Comparison of ENCODE assay signal across 23 cellular contexts in the genomic region with DNA sequence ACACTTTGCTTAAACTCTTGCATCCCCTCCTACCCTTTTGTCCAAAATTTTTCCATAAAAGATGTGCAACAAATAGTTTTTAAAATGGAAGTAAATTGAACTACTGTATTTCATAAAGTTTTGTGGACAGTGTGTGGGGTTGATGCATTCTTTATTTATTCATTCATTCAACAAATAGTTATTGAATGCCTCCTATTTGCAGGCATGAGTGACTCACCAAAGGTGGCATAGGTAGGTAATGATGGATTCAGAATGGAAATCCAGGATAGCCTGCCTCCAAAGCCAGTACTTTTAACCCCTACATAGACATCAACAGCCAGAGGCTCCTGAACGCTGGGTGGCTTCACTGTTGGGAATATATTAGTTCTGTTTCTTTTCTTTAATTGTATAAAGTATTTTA. TPM values are rescaled to one million over a fixed set of nuclear protein-coding genes. Genes with fewer than 3 reads are reported as not detected.
DNase-seq lines count a peak whose midpoint lies in the region; ATAC-seq and TF ChIP-seq lines count a peak whose summit lies in the region.
"Had no signal": no experiment of that assay in that cellular context is flagged by ENCODE, and none has a peak within 500 bp of the region (broad histone marks: within the 10 kb centered on the region; RNA-seq: fewer than 3 reads in every experiment).

No MANE protein-coding gene starts in this region.

- H4K20me1 ChIP-seq in GM23248 (ENCODE audit: insufficient read depth) (no peaks in the 10 kb centered on the region), PC-3 (ENCODE audit: low read length) (no peaks in the 10 kb centered on the region)

- H3K9me3 ChIP-seq in GM23248 (ENCODE audit: low read depth) = no peaks in the 10 kb centered on the region
- H3K9me3 ChIP-seq in PC-3 (ENCODE audit: low read length) = no peaks in the 10 kb centered on the region
- H3K9me3 ChIP-seq in neutrophil = no peaks in the 10 kb centered on the region
- H3K9me3 ChIP-seq: BE2C had no signal

- DNase-seq in GM23248 (no peak), PC-3 (peak; percentile 55), epithelial cell of esophagus (ENCODE audit: low read depth) (peak; percentile 44), left lobe of liver (ENCODE audit: low spot score) (no peak)
- DNase-seq in activated CD4-positive, alpha-beta T cell treated with anti-CD3 and anti-CD28 coated beads for 36 hours = no peak
- DNase-seq: ACHN; BE2C; C1 segment of cervical spinal cord; CD4-positive, CD25-positive, alpha-beta regulatory T cell; CD8-positive, alpha-beta memory T cell; COR-L47; DMS 273 treated with DMSO at 0.1 percent for 48 hours; DMS53; DND-41; EL; H9; IMR-90 had no signal

- H3K36me3 ChIP-seq in GM23248 (ENCODE audit: low read depth) = no peaks in the 10 kb centered on the region
- no peaks in the 10 kb centered on the region for H3K36me3 ChIP-seq in PC-3 (ENCODE audit: low read depth, low read length)
- H3K36me3 ChIP-seq in neutrophil = peaks cover 83% of the 10 kb centered on the region
- H3K36me3 ChIP-seq: BE2C had no signal

- TF ChIP-seq CTCF in PC-3 (conservative IDR thresholded peaks at IDR 0.05; ENCODE audit: low read depth, low read length) (no peak), epithelial cell of esophagus (IDR thresholded peaks at IDR 0.05; ENCODE audit: insufficient read depth, low read depth, low read length, missing control alignments) (no peak), neutrophil (IDR thresholded peaks at IDR 0.05) (no peak)

- peaks cover 8% of the 10 kb centered on the region for H3K27me3 Mint-ChIP-seq in activated CD4-positive, alpha-beta T cell treated with anti-CD3 and anti-CD28 coated beads for 36 hours
- H3K27me3 Mint-ChIP-seq: CD4-positive, CD25-positive, alpha-beta regulatory T cell had no signal

- ATAC-seq in PC-3 (peak; percentile 82), left lobe of liver (no peak), GM21717 (IDR thresholded peaks at IDR 0.05; ENCODE audit: unreplicated experiment) (no peak)
- no peak for ATAC-seq in activated CD4-positive, alpha-beta T cell treated with anti-CD3 and anti-CD28 coated beads for 36 hours
- ATAC-seq: GM12878 had no signal

- no peak overlapping the region for H3K4me3 Mint-ChIP-seq in activated CD4-positive, alpha-beta T cell treated with anti-CD3 and anti-CD28 coated beads for 36 hours
- H3K4me3 Mint-ChIP-seq: CD4-positive, CD25-positive, alpha-beta regulatory T cell; CD8-positive, alpha-beta memory T cell; H9 had no signal

- no peaks in the 10 kb centered on the region for H3K9me2 ChIP-seq in GM23248 (ENCODE audit: insufficient read depth)
- H3K9me2 ChIP-seq in PC-3 (replicated peaks; ENCODE audit: low read length) = no peaks in the 10 kb centered on the region

- 83 to 90% methylated on average over 1 of the region's 1 CpG for WGBS in GM23248 (ENCODE audit: low coverage in 1 of 2, low lambda C conversion rate in 2 of 2, missing lambda C conversion rate in 2 of 2), 2 experiments

- no peak overlapping the region for H3K27ac Mint-ChIP-seq in activated CD4-positive, alpha-beta T cell treated with anti-CD3 and anti-CD28 coated beads for 36 hours
- H3K27ac Mint-ChIP-seq: CD4-positive, CD25-positive, alpha-beta regulatory T cell; CD8-positive, alpha-beta memory T cell had no signal

- H3K4me3 ChIP-seq in GM23248 (no peak overlapping the region), PC-3 (ENCODE audit: low read length) (no peak overlapping the region), epithelial cell of esophagus (ENCODE audit: low read length) (no peak overlapping the region), neutrophil (ENCODE audit: low read depth in 1 of 2, low read length in 1 of 2) (no peak overlapping the region)
- H3K4me3 ChIP-seq: GM12878 had no signal

- H3K9me3 Mint-ChIP-seq in activated CD4-positive, alpha-beta T cell treated with anti-CD3 and anti-CD28 coated beads for 36 hours (ENCODE audit: low read depth) = no peaks in the 10 kb centered on the region
- H3K9me3 Mint-ChIP-seq: CD8-positive, alpha-beta memory T cell had no signal

- no peaks in the 10 kb centered on the region for H3K36me3 Mint-ChIP-seq in activated CD4-positive, alpha-beta T cell treated with anti-CD3 and anti-CD28 coated beads for 36 hours (ENCODE audit: low read depth)
- H3K36me3 Mint-ChIP-seq: CD4-positive, CD25-positive, alpha-beta regulatory T cell; CD8-positive, alpha-beta memory T cell had no signal

- no peaks in the 10 kb centered on the region for H3K27me3 ChIP-seq in GM23248 (replicated peaks; ENCODE audit: insufficient read depth)
- peaks cover 11% of the 10 kb centered on the region for H3K27me3 ChIP-seq in PC-3 (ENCODE audit: low read length)
- no peaks in the 10 kb centered on the region for H3K27me3 ChIP-seq in neutrophil

- in situ Hi-C loops in GM23248 (cut with MboI) = loop anchor here (5.0 kb wide), 1 partner anchor 494 kb away; no protein-coding TSS in a partner anchor

- H3K27ac ChIP-seq in GM23248 (no peak overlapping the region), PC-3 (ENCODE audit: low read length) (no peak overlapping the region), neutrophil (peak overlapping the region; percentile 65)

- intact Hi-C loops in PC-3 (cut with micrococcal nuclease) = loop anchor here (2.0 kb wide), 1 partner anchor 1423 kb away; no protein-coding TSS in a partner anchor
- intact Hi-C loops in activated CD4-positive, alpha-beta T cell treated with anti-CD3 and anti-CD28 coated beads for 36 hours (cut with DNase I, micrococcal nuclease) = loop anchor here in 1 of 2 experiments (2.0 to 10.0 kb wide), 2 partner anchors 1477 to 1765 kb away; no protein-coding TSS in a partner anchor

- POLR2A ChIA-PET in PC-3 (lab: Charles Lee; ENCODE audit: unreplicated experiment) = no interaction called here
- POLR2A ChIA-PET in activated CD4-positive, alpha-beta T cell treated with anti-CD3 and anti-CD28 coated beads for 36 hours (lab: Charles Lee) = no interaction called here

- no peaks in the 10 kb centered on the region for H3F3A ChIP-seq in GM23248 (ENCODE audit: insufficient read depth)
- no peaks in the 10 kb centered on the region for H3F3A ChIP-seq in PC-3 (ENCODE audit: low read length, unreplicated experiment)

- CTCF ChIA-PET in PC-3 (lab: Charles Lee) = no interaction called here
- CTCF ChIA-PET in activated CD4-positive, alpha-beta T cell treated with anti-CD3 and anti-CD28 coated beads for 36 hours (lab: Charles Lee) = interaction anchor here (1.1 kb wide), 1 partner anchor 1462 kb away, joined by 3 read pairs; no protein-coding TSS in a partner anchor

- H3K4me1 ChIP-seq in GM23248 (ENCODE audit: insufficient read depth) (peaks cover 9% of the 10 kb centered on the region), PC-3 (ENCODE audit: insufficient read depth, low read length) (peaks cover 10% of the 10 kb centered on the region; the same call in 1 of the 2 replicates), neutrophil (ENCODE audit: control insufficient read depth in 1 of 2, insufficient read depth in 1 of 2, low read depth in 1 of 2, low read length in 1 of 2) (peaks cover 19 to 22% of the 10 kb centered on the region in 2 experiments)
- H3K4me1 ChIP-seq: BE2C had no signal

- H2AFZ ChIP-seq in GM23248 = 0 out of 2 replicates have a peak overlapping the region, but pooled peaks have one; percentile 10
- H2AFZ ChIP-seq in PC-3 (ENCODE audit: low read length) = no peak overlapping the region

- H3K9ac ChIP-seq in GM23248 (no peak overlapping the region), PC-3 (ENCODE audit: low read length) (no peak overlapping the region)

- H3K4me1 Mint-ChIP-seq in activated CD4-positive, alpha-beta T cell treated with anti-CD3 and anti-CD28 coated beads for 36 hours = no peaks in the 10 kb centered on the region
- H3K4me1 Mint-ChIP-seq: CD4-positive, CD25-positive, alpha-beta regulatory T cell; CD8-positive, alpha-beta memory T cell had no signal

- H3K79me2 ChIP-seq in GM23248 (ENCODE audit: insufficient read depth) (no peaks in the 10 kb centered on the region), PC-3 (ENCODE audit: low read length) (no peaks in the 10 kb centered on the region)

- H3K4me2 ChIP-seq in GM23248 (ENCODE audit: unreplicated experiment) (no peak overlapping the region), PC-3 (ENCODE audit: low read length) (peak overlapping the region; percentile 22; the same call in 1 of the 2 replicates)

- BruUV-seq in PC-3 (replicated peaks; lab: Mats Ljungman, UMichigan) = no TSS peak

RNA-seq across cellular contexts. Expression of gene CSNK1A1L, which starts 2.4 kb away (rescaled TPM):
- not detected in 2 replicates for total RNA-seq in GM23248 (2014; rRNA removed; shearing (Covaris generic))
- polyA plus RNA-seq in GM23248 (2016; fragmentation: Nextera tagmentation; extraction: Ambion mirVana) = not detected in 2 replicates
- not detected in 2 replicates for total RNA-seq in PC-3 (2014; rRNA removed)
- total RNA-seq in left lobe of liver = not detected
- total RNA-seq in activated CD4-positive, alpha-beta T cell treated with anti-CD3 and anti-CD28 coated beads for 36 hours = not detected
- total RNA-seq: A172; CD4-positive, CD25-positive, alpha-beta regulatory T cell; CD8-positive, alpha-beta memory T cell; G401; GM12878; H1; H9; IMR-90 had no signal
- polyA plus RNA-seq: CD4-positive, CD25-positive, alpha-beta regulatory T cell; CD8-positive, alpha-beta memory T cell; GM12878; H1; IMR-90 had no signal

RNA-seq across cellular contexts. Expression of gene SUPT20H, which starts 48.4 kb away (rescaled TPM):
- 28.6 and 29.7 TPM in 2 replicates for total RNA-seq in GM23248 (2014; rRNA removed; shearing (Covaris generic))
- polyA plus RNA-seq in GM23248 (2016; fragmentation: Nextera tagmentation; extraction: Ambion mirVana) = 38.8 and 45.1 TPM in 2 replicates
- 16.8 and 18.1 TPM in 2 replicates for total RNA-seq in PC-3 (2014; rRNA removed)
- total RNA-seq in left lobe of liver = 15.1 TPM
- total RNA-seq in activated CD4-positive, alpha-beta T cell treated with anti-CD3 and anti-CD28 coated beads for 36 hours = 10 to 100 TPM; 67.2 to 69.4 TPM

Comparison
In these comparisons a context has a peak if more than half of its experiments do, and no peak if none do; other contexts are left out.
1. DNase-seq: peak in PC-3 (single experiment) and epithelial cell of esophagus (single experiment); none in GM23248 (single experiment), left lobe of liver (single experiment) and activated CD4-positive, alpha-beta T cell treated with anti-CD3 and anti-CD28 coated beads for 36 hours (single experiment).